In genomic region chr17:39598635-39599005, GRCh38 we compare ENCODE assay signal across 29 cellular contexts. TPM values are rescaled to one million over a fixed set of nuclear protein-coding genes. Genes with fewer than 3 reads are reported as not detected.
A peak's percentile ranks its signal among the peaks of the same experiment; 100 is the strongest.
DNase-seq lines count a peak whose midpoint lies in the region; ATAC-seq and TF ChIP-seq lines count a peak whose summit lies in the region.
"Had no signal": no experiment of that assay in that cellular context is flagged by ENCODE, and none has a peak within 500 bp of the region (broad histone marks: within the 10 kb centered on the region; RNA-seq: fewer than 3 reads in every experiment).

No MANE protein-coding gene starts in this region.

- H3K27me3 Mint-ChIP-seq in effector memory CD8-positive, alpha-beta T cell = peaks cover 92 to 100% of the 10 kb centered on the region in 2 donors

- H3K27ac ChIP-seq in ACC112 (ENCODE audit: low read depth, low read length) (no peak overlapping the region), neural cell (ENCODE audit: low read length) (no peak overlapping the region)
- H3K27ac ChIP-seq: adrenal gland, brain microvascular endothelial cell, pancreas, testis, uterus, WERI-Rb-1 had no signal

- H3K36me3 ChIP-seq in ACC112 (ENCODE audit: insufficient read depth, low read length) (no peaks in the 10 kb centered on the region), neural cell (ENCODE audit: insufficient read depth, low read length) (no peaks in the 10 kb centered on the region)
- H3K36me3 ChIP-seq: adrenal gland, brain microvascular endothelial cell, MG63, pancreas, uterus, WERI-Rb-1 had no signal

- no peak for TF ChIP-seq EP300 in neural cell (conservative IDR thresholded peaks at IDR 0.05; ENCODE audit: poor library complexity, severe bottlenecking)

- no peak overlapping the region for H3K4me3 Mint-ChIP-seq in effector memory CD8-positive, alpha-beta T cell
- H3K4me3 Mint-ChIP-seq: activated CD4-positive, alpha-beta T cell treated with anti-CD3 and anti-CD28 coated beads, Interleukin-2, amount 10 ng/mL, durations not matched to agents 24 days and 14 days; activated T-cell treated with anti-CD3 and anti-CD28 coated beads, Interleukin-2, amount 50 U/mL, for 24 hours; CD4-positive, alpha-beta T cell; neural crest cell had no signal

- H3K27ac Mint-ChIP-seq in effector memory CD8-positive, alpha-beta T cell = no peak overlapping the region
- H3K27ac Mint-ChIP-seq: activated CD4-positive, alpha-beta T cell treated with anti-CD3 and anti-CD28 coated beads, Interleukin-2, amount 10 ng/mL, durations not matched to agents 24 days and 14 days; activated T-cell treated with anti-CD3 and anti-CD28 coated beads, Interleukin-2, amount 50 U/mL, for 24 hours; CD4-positive, alpha-beta T cell had no signal

- H3K9me2 ChIP-seq in neural cell (ENCODE audit: insufficient read depth, low read length) = no peaks in the 10 kb centered on the region

- no peak for TF ChIP-seq RAD21 in neural cell (conservative IDR thresholded peaks at IDR 0.05)

- H3K79me2 ChIP-seq in ACC112 (ENCODE audit: control insufficient read depth, insufficient read depth, low read length, unreplicated experiment) (no peaks in the 10 kb centered on the region), neural cell (replicated peaks; ENCODE audit: insufficient read depth, low read length) (no peaks in the 10 kb centered on the region)

- DNase-seq in D341Med (ENCODE audit: low spot score) = peak; percentile 65
- DNase-seq in cerebellar cortex (ENCODE audit: low spot score) = peak; percentile 26
- DNase-seq in T-helper 2 cell = no peak
- no peak for DNase-seq in effector memory CD8-positive, alpha-beta T cell
- DNase-seq: activated CD4-positive, alpha-beta T cell treated with anti-CD3 and anti-CD28 coated beads, Interleukin-2, amount 10 ng/mL, durations not matched to agents 24 days and 14 days; activated naive CD4-positive, alpha-beta T cell; activated T-cell treated with anti-CD3 and anti-CD28 coated beads, Interleukin-2, amount 50 U/mL, for 24 hours; brain microvascular endothelial cell; CD4-positive, alpha-beta T cell; effector CD4-positive, alpha-beta T cell; foreskin fibroblast; KBM-7; left cardiac atrium; MG63; NCI-H1105 treated with DMSO at 0.1 percent for 48 hours; NCI-H510A; Right ventricle myocardium superior; stimulated activated CD4-positive, alpha-beta T cell treated with anti-CD3 and anti-CD28 coated beads, Interleukin-12 subunit alpha, Interleukin-12 subunit beta, amount 100 ng/mL, for 4 hours; stimulated activated CD4-positive, alpha-beta T cell treated with anti-CD3 and anti-CD28 coated beads, Interleukin-4, amount 100 ng/mL, for 1 hour; T1000; testis; uterus; WERI-Rb-1 had no signal

- H3K9me3 Mint-ChIP-seq in effector memory CD8-positive, alpha-beta T cell = no peaks in the 10 kb centered on the region
- H3K9me3 Mint-ChIP-seq: activated CD4-positive, alpha-beta T cell treated with anti-CD3 and anti-CD28 coated beads, Interleukin-2, amount 10 ng/mL, durations not matched to agents 24 days and 14 days; activated T-cell treated with anti-CD3 and anti-CD28 coated beads, Interleukin-2, amount 50 U/mL, for 24 hours; CD4-positive, alpha-beta T cell; neural crest cell had no signal

- peaks cover 6% of the 10 kb centered on the region for H3K36me3 Mint-ChIP-seq in effector memory CD8-positive, alpha-beta T cell (ENCODE audit: insufficient read depth)

- no peaks in the 10 kb centered on the region for H3K9me3 ChIP-seq in neural cell (ENCODE audit: low read length)
- H3K9me3 ChIP-seq: adrenal gland, MG63, pancreas, testis, uterus had no signal

- no peak for TF ChIP-seq CTCF in neural cell (IDR thresholded peaks at IDR 0.05; ENCODE audit: poor library complexity, severe bottlenecking)

- H3K4me3 ChIP-seq in ACC112 (ENCODE audit: low read depth, low read length) = peak overlapping the region; percentile 49
- no peak overlapping the region for H3K4me3 ChIP-seq in neural cell (ENCODE audit: low read length)
- H3K4me3 ChIP-seq: MG63, uterus had no signal

- H4K20me1 ChIP-seq in neural cell (ENCODE audit: insufficient read depth) = no peaks in the 10 kb centered on the region

- H3K27me3 ChIP-seq in ACC112 (ENCODE audit: insufficient read depth, low read length) (peaks cover 98% of the 10 kb centered on the region), neural cell (ENCODE audit: insufficient read depth, low read depth, low read length) (peaks cover 100% of the 10 kb centered on the region)
- H3K27me3 ChIP-seq: testis had no signal

- H3F3A ChIP-seq in neural cell (ENCODE audit: insufficient read depth, low read length, poor library complexity, severe bottlenecking) = no peaks in the 10 kb centered on the region

- H3K4me1 Mint-ChIP-seq in effector memory CD8-positive, alpha-beta T cell (ENCODE audit: low read depth in 2 of 2) = peaks cover 14 to 16% of the 10 kb centered on the region in 2 donors
- H3K4me1 Mint-ChIP-seq: neural crest cell had no signal

- H3K4me2 ChIP-seq in neural cell (ENCODE audit: low read length) = no peak overlapping the region

- H3K9ac ChIP-seq in neural cell (ENCODE audit: low read length) = no peak overlapping the region

- no peak for ATAC-seq in GM19023 (IDR thresholded peaks at IDR 0.05; ENCODE audit: unreplicated experiment)
- ATAC-seq in effector memory CD8-positive, alpha-beta T cell (replicated peaks) = no peak

- H2AFZ ChIP-seq in ACC112 (ENCODE audit: low read length, unreplicated experiment) (no peak overlapping the region), neural cell (ENCODE audit: low read depth, low read length) (no peak overlapping the region)

- H3K4me1 ChIP-seq in ACC112 (ENCODE audit: control insufficient read depth, insufficient read depth, low read length, unreplicated experiment) = peaks cover 5% of the 10 kb centered on the region

TF ChIP-seq in neural cell, 6 proteins besides CTCF, POLR2A, EP300 and RAD21:
- peak; percentile 46 for TF ChIP-seq EZH2 (IDR thresholded peaks at IDR 0.05; ENCODE audit: borderline replicate concordance, insufficient read depth, low read length, poor library complexity, severe bottlenecking)
- TF ChIP-seq MXI1 (conservative IDR thresholded peaks at IDR 0.05; ENCODE audit: poor library complexity, severe bottlenecking) = no peak
- no peak for TF ChIP-seq TAF1 (IDR thresholded peaks at IDR 0.05; ENCODE audit: low read depth)

RNA-seq across cellular contexts. Expression of gene NEUROD2, which starts 9.1 kb away (rescaled TPM):
- not detected in 2 replicates for polyA plus RNA-seq in neural cell
- not detected in 2 replicates for polyA minus RNA-seq in neural cell

RNA-seq across cellular contexts. Expression of gene PPP1R1B, which starts 28.1 kb away (rescaled TPM):
- 1.8 and 3.5 TPM in 2 replicates for polyA plus RNA-seq in neural cell
- polyA minus RNA-seq in neural cell = 1.2 and 2.9 TPM in 2 replicates

RNA-seq across cellular contexts. Expression of gene STARD3, which starts 38.3 kb away (rescaled TPM):
- 105 and 121 TPM in 2 replicates for polyA plus RNA-seq in neural cell
- polyA minus RNA-seq in neural cell = 36.5 and 44.9 TPM in 2 replicates

Comparison
In these comparisons a context has a peak if more than half of its experiments do, and no peak if none do; other contexts are left out.
1. DNase-seq: peak in D341Med (single experiment) and cerebellar cortex (single experiment); none in T-helper 2 cell (0 of 5) and effector memory CD8-positive, alpha-beta T cell (0 of 3).